ENCODE assay signal across 21 cellular contexts in the genomic region with DNA sequence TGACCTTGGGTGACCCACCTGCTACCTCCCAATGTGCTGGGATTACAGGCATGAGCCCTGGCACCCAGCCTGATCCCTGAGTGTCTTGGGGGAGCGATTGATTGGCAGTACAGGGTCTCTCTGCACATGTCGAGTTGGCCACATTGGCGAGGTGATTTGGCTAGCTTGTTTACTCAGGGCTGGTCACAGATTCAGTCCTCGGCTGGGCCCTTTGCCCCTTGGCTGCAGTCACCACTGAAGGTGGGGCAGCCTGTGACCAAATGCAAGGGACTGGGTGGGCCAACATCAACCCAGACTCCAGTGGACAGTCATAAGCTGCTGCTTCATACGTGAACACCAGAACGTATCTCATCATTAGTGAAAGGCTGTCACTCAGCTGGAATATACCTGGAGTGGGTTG.
DNase-seq lines count a peak whose midpoint lies in the region; ATAC-seq and TF ChIP-seq lines count a peak whose summit lies in the region.
"Had no signal": no experiment of that assay in that cellular context is flagged by ENCODE, and none has a peak within 500 bp of the region (broad histone marks: within the 10 kb centered on the region; RNA-seq: fewer than 3 reads in every experiment).

No MANE protein-coding gene starts in this region.

- H3K4me3 Mint-ChIP-seq in neural progenitor cell (no peak overlapping the region), Calu3 (ENCODE audit: low read depth, unreplicated experiment) (no peak overlapping the region)
- H3K4me3 Mint-ChIP-seq in stimulated activated memory B cell treated with anti-CD40 and anti-IgM and Interleukin-4, amounts not matched to agents 10 μg/mL and 1 μg/mL and 100 μg/mL, for 72 hours: no peak overlapping the region
- H3K4me3 Mint-ChIP-seq: CD4-positive, alpha-beta memory T cell had no signal

- no peak overlapping the region for H2AFZ ChIP-seq in neural progenitor cell (replicated peaks)

- no peaks in the 10 kb centered on the region for H3K9me3 Mint-ChIP-seq in neural progenitor cell
- H3K9me3 Mint-ChIP-seq in stimulated activated memory B cell treated with anti-CD40 and anti-IgM and Interleukin-4, amounts not matched to agents 10 μg/mL and 1 μg/mL and 100 μg/mL, for 72 hours: no peaks in the 10 kb centered on the region
- H3K9me3 Mint-ChIP-seq in Calu3 (ENCODE audit: low read depth, unreplicated experiment): no peaks in the 10 kb centered on the region

- H3K4me1 ChIP-seq in neural progenitor cell (no peaks in the 10 kb centered on the region), left ventricle myocardium inferior (peaks cover 34% of the 10 kb centered on the region), SJCRH30 (no peaks in the 10 kb centered on the region)
- H3K4me1 ChIP-seq: BLaER1, HAP-1, Peyer's patch had no signal

- H3K36me3 ChIP-seq in neural progenitor cell: no peaks in the 10 kb centered on the region
- peaks cover 61% of the 10 kb centered on the region for H3K36me3 ChIP-seq in left ventricle myocardium inferior
- H3K36me3 ChIP-seq in SJCRH30: 0 out of 2 replicates have a peak, but pooled peaks cover 3% of the 10 kb centered on the region
- H3K36me3 ChIP-seq: BLaER1, HAP-1 had no signal

- BruUV-seq in Calu3 (replicated peaks; lab: Mats Ljungman, UMichigan): no TSS peak

- H3K9ac ChIP-seq in neural progenitor cell: no peak overlapping the region
- H3K9ac ChIP-seq: BLaER1 had no signal

- H3K27me3 Mint-ChIP-seq in neural progenitor cell (ENCODE audit: insufficient read depth, low read depth) (no peaks in the 10 kb centered on the region), Calu3 (ENCODE audit: unreplicated experiment) (no peaks in the 10 kb centered on the region)
- H3K27me3 Mint-ChIP-seq in stimulated activated memory B cell treated with anti-CD40 and anti-IgM and Interleukin-4, amounts not matched to agents 10 μg/mL and 1 μg/mL and 100 μg/mL, for 72 hours: no peaks in the 10 kb centered on the region

- no peak overlapping the region for H3K4me3 ChIP-seq in dorsolateral prefrontal cortex
- H3K4me3 ChIP-seq in neural progenitor cell: no peak overlapping the region
- no peak overlapping the region for H3K4me3 ChIP-seq in left ventricle myocardium inferior
- H3K4me3 ChIP-seq in SJCRH30: no peak overlapping the region
- H3K4me3 ChIP-seq: BLaER1, GM12878, HAP-1, Peyer's patch had no signal

- CTCF ChIA-PET in Calu3 (lab: Charles Lee): no interaction called here

- H3K4me1 Mint-ChIP-seq in neural progenitor cell: peaks cover 11% of the 10 kb centered on the region
- H3K4me1 Mint-ChIP-seq in stimulated activated memory B cell treated with anti-CD40 and anti-IgM and Interleukin-4, amounts not matched to agents 10 μg/mL and 1 μg/mL and 100 μg/mL, for 72 hours: peaks cover 32% of the 10 kb centered on the region
- peaks cover 13% of the 10 kb centered on the region for H3K4me1 Mint-ChIP-seq in Calu3 (ENCODE audit: low read depth, unreplicated experiment)

- in situ Hi-C loops in G401 (cut with HindIII; ENCODE audit: low sequenced_read_pairs): no loop called here

- no peak for ATAC-seq in stimulated activated memory B cell treated with anti-CD40 and anti-IgM and Interleukin-4, amounts not matched to agents 10 μg/mL and 1 μg/mL and 100 μg/mL, for 72 hours
- ATAC-seq: GM12878 had no signal

- TF ChIP-seq CTCF in dorsolateral prefrontal cortex (IDR thresholded peaks at IDR 0.05 in 54 of 56, conservative IDR thresholded peaks at IDR 0.05 in 2 of 56; ENCODE audit: low read depth in 1 of 56, partially characterized antibody in 56 of 56) (no peak), neural progenitor cell (IDR thresholded peaks at IDR 0.05) (no peak), left ventricle myocardium inferior (IDR thresholded peaks at IDR 0.05; ENCODE audit: borderline replicate concordance) (no peak), Calu3 (IDR thresholded peaks at IDR 0.05; ENCODE audit: unreplicated experiment) (no peak)

- no peaks in the 10 kb centered on the region for H4K20me1 ChIP-seq in neural progenitor cell (ENCODE audit: low read depth)
- H4K20me1 ChIP-seq: BLaER1 had no signal

- H3K27me3 ChIP-seq in dorsolateral prefrontal cortex: no peaks in the 10 kb centered on the region
- H3K27me3 ChIP-seq in neural progenitor cell: no peaks in the 10 kb centered on the region
- H3K27me3 ChIP-seq in left ventricle myocardium inferior (ENCODE audit: low read depth): no peaks in the 10 kb centered on the region
- H3K27me3 ChIP-seq in SJCRH30: no peaks in the 10 kb centered on the region
- H3K27me3 ChIP-seq: BLaER1, Peyer's patch had no signal

- H3K27ac ChIP-seq in dorsolateral prefrontal cortex (peak overlapping the region in 46 of 59 donors; percentile 2 to 86 (median 57)), neural progenitor cell (no peak overlapping the region), left ventricle myocardium inferior (replicated peaks) (no peak overlapping the region), SJCRH30 (no peak overlapping the region)
- H3K27ac ChIP-seq: BLaER1, HL-60, Peyer's patch had no signal

- H3K9me3 ChIP-seq in neural progenitor cell (ENCODE audit: low read depth): no peaks in the 10 kb centered on the region
- no peaks in the 10 kb centered on the region for H3K9me3 ChIP-seq in left ventricle myocardium inferior (replicated peaks)
- no peaks in the 10 kb centered on the region for H3K9me3 ChIP-seq in SJCRH30 (replicated peaks)
- H3K9me3 ChIP-seq: BLaER1, HAP-1, Peyer's patch had no signal

- H3K27ac Mint-ChIP-seq in neural progenitor cell (peak overlapping the region; percentile 19), Calu3 (ENCODE audit: unreplicated experiment) (no peak overlapping the region)
- peak overlapping the region; percentile 64 for H3K27ac Mint-ChIP-seq in stimulated activated memory B cell treated with anti-CD40 and anti-IgM and Interleukin-4, amounts not matched to agents 10 μg/mL and 1 μg/mL and 100 μg/mL, for 72 hours
- H3K27ac Mint-ChIP-seq: CD4-positive, alpha-beta memory T cell had no signal

- peaks cover 10% of the 10 kb centered on the region for H3K79me2 ChIP-seq in neural progenitor cell (ENCODE audit: low read depth)

- DNase-seq in G401 (ENCODE audit: low spot score) (peak; percentile 19), dorsolateral prefrontal cortex (no peak), neural progenitor cell (ENCODE audit: low spot score) (no peak), left ventricle myocardium inferior (no peak), Calu3 (no peak), SJCRH30 (no peak), ureter (ENCODE audit: low spot score) (no peak)
- DNase-seq: CD4-positive, alpha-beta memory T cell; DMS79; KG1; NCI-H1105; NCI-H1694; NCI-H2081; NCI-H2171 treated with DMSO at 0.1 percent for 48 hours; NCI-H526; Peyer's patch had no signal

- H3K36me3 Mint-ChIP-seq in neural progenitor cell: peaks cover 49% of the 10 kb centered on the region
- H3K36me3 Mint-ChIP-seq in stimulated activated memory B cell treated with anti-CD40 and anti-IgM and Interleukin-4, amounts not matched to agents 10 μg/mL and 1 μg/mL and 100 μg/mL, for 72 hours: peaks cover 64% of the 10 kb centered on the region
- peaks cover 55% of the 10 kb centered on the region for H3K36me3 Mint-ChIP-seq in Calu3 (ENCODE audit: insufficient read depth, unreplicated experiment)

- H3F3A ChIP-seq in neural progenitor cell (ENCODE audit: low read depth): no peaks in the 10 kb centered on the region

- no peak overlapping the region for H3K4me2 ChIP-seq in neural progenitor cell
- H3K4me2 ChIP-seq: BLaER1 had no signal

- intact Hi-C loops in dorsolateral prefrontal cortex (cut with DNase I): no loop called here
- intact Hi-C loops in left ventricle myocardium inferior (cut with micrococcal nuclease): no loop called here
- intact Hi-C loops in Calu3 (cut with micrococcal nuclease; ENCODE audit: unreplicated experiment): no loop called here

Comparison
In these comparisons a context has a peak if more than half of its experiments do, and no peak if none do; other contexts are left out.
1. H3K27ac ChIP-seq: peak in dorsolateral prefrontal cortex (46 of 59); none in neural progenitor cell (single experiment), left ventricle myocardium inferior (single experiment) and SJCRH30 (single experiment).